Comparison of ENCODE assay signal across 9 cellular contexts in the genomic region with DNA sequence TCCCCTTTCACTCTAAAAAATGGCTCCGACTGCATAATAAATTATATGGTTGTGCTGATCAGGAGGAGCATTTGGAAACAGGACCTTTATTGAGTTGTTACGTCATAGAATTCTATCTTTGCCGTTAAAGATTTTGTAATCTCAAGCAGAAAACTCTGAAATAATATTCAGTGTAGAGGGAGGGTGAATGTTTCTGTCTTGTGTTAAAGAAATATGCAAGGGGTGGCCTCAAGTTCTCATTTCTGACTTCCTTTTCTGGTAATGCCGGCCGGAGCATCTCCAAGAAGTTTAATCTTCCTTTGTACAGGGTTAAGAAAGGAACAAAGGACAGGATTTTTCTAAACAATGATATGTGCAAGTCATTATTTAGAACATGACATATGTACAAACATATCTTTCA.
A peak's percentile ranks its signal among the peaks of the same experiment; 100 is the strongest.
DNase-seq lines count a peak whose midpoint lies in the region; ATAC-seq and TF ChIP-seq lines count a peak whose summit lies in the region.
"Had no signal": no experiment of that assay in that cellular context is flagged by ENCODE, and none has a peak within 500 bp of the region (broad histone marks: within the 10 kb centered on the region; RNA-seq: fewer than 3 reads in every experiment).

No MANE protein-coding gene starts in this region.

- H3K27me3 Mint-ChIP-seq in HFFc6 (ENCODE audit: insufficient read depth): no peaks in the 10 kb centered on the region

- no peaks in the 10 kb centered on the region for H3K27me3 ChIP-seq in RWPE2 (ENCODE audit: insufficient read depth, poor library complexity, severe bottlenecking)
- no peaks in the 10 kb centered on the region for H3K27me3 ChIP-seq in skeletal muscle tissue (ENCODE audit: control insufficient read depth in 3 of 3, insufficient read depth in 3 of 3, low read length in 3 of 3)

- H3K9ac ChIP-seq in skeletal muscle tissue (ENCODE audit: low read depth in 1 of 3, low read length in 3 of 3): no peak overlapping the region

- H3K4me3 Mint-ChIP-seq in HFFc6: peak overlapping the region; percentile 68

- H3K9me3 Mint-ChIP-seq in HFFc6: no peaks in the 10 kb centered on the region

- no peaks in the 10 kb centered on the region for H3K36me3 Mint-ChIP-seq in HFFc6 (ENCODE audit: low read depth)

- no peak for DNase-seq in HFFc6
- no peak for DNase-seq in RWPE2 (ENCODE audit: low spot score)
- DNase-seq in fibroblast of mammary gland (ENCODE audit: low read depth): peak; percentile 68
- no peak for DNase-seq in AG20443 (ENCODE audit: low spot score)
- no peak for DNase-seq in hypothalamus (lab: John Stamatoyannopoulos, UW)
- no peak for DNase-seq in activated gamma-delta T cell treated with Interleukin-2 at 50 U/mL for 16 hours
- DNase-seq: activated T-cell treated with anti-CD3 and anti-CD28 coated beads for 4 hours had no signal

- no peaks in the 10 kb centered on the region for H3K36me3 ChIP-seq in RWPE2 (ENCODE audit: low read depth)
- no peaks in the 10 kb centered on the region for H3K36me3 ChIP-seq in skeletal muscle tissue (ENCODE audit: control insufficient read depth in 3 of 3, insufficient read depth in 3 of 3, low read length in 3 of 3)

- H3K4me3 ChIP-seq in RWPE2 (ENCODE audit: severe bottlenecking) (no peak overlapping the region), fibroblast of mammary gland (ENCODE audit: control insufficient read depth, low read depth, low read length) (no peak overlapping the region), skeletal muscle tissue (ENCODE audit: low read length in 3 of 3) (peak overlapping the region in 1 of 3 donors; percentile 9)

- ATAC-seq in RWPE2 (ENCODE audit: low read depth): no peak
- ATAC-seq in HG03521 (IDR thresholded peaks at IDR 0.05; ENCODE audit: unreplicated experiment): no peak

- TF ChIP-seq CTCF in HFFc6 (IDR thresholded peaks at IDR 0.05): no peak
- TF ChIP-seq CTCF in RWPE2 (IDR thresholded peaks at IDR 0.05; ENCODE audit: poor library complexity, severe bottlenecking): no peak
- TF ChIP-seq CTCF in fibroblast of mammary gland (conservative IDR thresholded peaks at IDR 0.05; ENCODE audit: control insufficient read depth, insufficient read depth, low read depth, low read length): no peak

- H3K4me1 Mint-ChIP-seq in HFFc6 (ENCODE audit: low read depth): peaks cover 89% of the 10 kb centered on the region

- H3K4me1 ChIP-seq in RWPE2 (ENCODE audit: insufficient read depth, poor library complexity, severe bottlenecking): peaks cover 50% of the 10 kb centered on the region
- peaks cover 20 to 53% (median 44%) of the 10 kb centered on the region in 3 donors for H3K4me1 ChIP-seq in skeletal muscle tissue (ENCODE audit: control insufficient read depth in 3 of 3, insufficient read depth in 3 of 3, low read length in 3 of 3)

- peak overlapping the region; percentile 93 for H3K27ac ChIP-seq in RWPE2 (ENCODE audit: poor library complexity, severe bottlenecking)
- H3K27ac ChIP-seq in skeletal muscle tissue (ENCODE audit: low read depth, low read length): peak overlapping the region; percentile 59

- H3K27ac Mint-ChIP-seq in HFFc6: peak overlapping the region; percentile 92

- no peaks in the 10 kb centered on the region for H3K9me3 ChIP-seq in RWPE2 (ENCODE audit: severe bottlenecking)
- no peaks in the 10 kb centered on the region for H3K9me3 ChIP-seq in skeletal muscle tissue (ENCODE audit: control insufficient read depth in 3 of 3, low read length in 3 of 3)
